8 cellular contexts compared by ENCODE assay signal in the genomic region with DNA sequence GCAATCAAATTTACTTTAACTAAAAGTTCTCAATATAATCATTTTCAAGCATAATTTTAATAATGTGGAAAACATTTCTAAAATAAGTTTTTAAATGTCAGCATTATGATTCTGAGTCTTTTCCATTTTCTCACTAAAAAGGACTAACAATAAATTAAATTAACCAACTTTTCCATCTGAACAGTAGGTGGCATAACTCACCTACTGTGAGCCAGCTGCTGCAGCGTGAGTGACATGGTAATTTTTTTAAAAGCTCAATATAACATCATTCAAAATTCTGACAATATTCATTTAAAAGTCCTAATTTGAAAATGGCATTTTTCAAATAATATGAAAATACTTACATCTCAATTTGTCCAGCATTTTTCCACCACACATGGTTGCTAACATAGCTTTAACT.
DNase-seq lines count a peak whose midpoint lies in the region; ATAC-seq and TF ChIP-seq lines count a peak whose summit lies in the region.

No MANE protein-coding gene starts in this region.

- no peak overlapping the region for H3K27ac Mint-ChIP-seq in naive thymus-derived CD4-positive, alpha-beta T cell

- no peaks in the 10 kb centered on the region for H3K9me3 Mint-ChIP-seq in naive thymus-derived CD4-positive, alpha-beta T cell

- POLR2A ChIA-PET in naive thymus-derived CD4-positive, alpha-beta T cell (lab: Charles Lee), result interaction anchor here (0.6 to 0.9 kb wide), 2 partner anchors 32 to 373 kb away, joined by 3 to 4 read pairs; no protein-coding TSS in a partner anchor

- intact Hi-C loops in naive thymus-derived CD4-positive, alpha-beta T cell (cut with micrococcal nuclease), result loop anchor here (1.0 to 5.0 kb wide), 8 partner anchors 55 to 540 kb away; no protein-coding TSS in a partner anchor

- no peaks in the 10 kb centered on the region for H3K27me3 ChIP-seq in naive thymus-derived CD4-positive, alpha-beta T cell (ENCODE audit: control insufficient read depth in 2 of 2, insufficient read depth in 2 of 2, low read length in 2 of 2)

- DNase-seq in stimulated activated CD4-positive, alpha-beta T cell treated with anti-CD3 and anti-CD28 coated beads, Interleukin-15, amount 100 ng/mL, for 24 hours, result peak; percentile 6
- no peak for DNase-seq in stimulated activated CD4-positive, alpha-beta T cell treated with anti-CD3 and anti-CD28 coated beads, Interleukin-12 subunit alpha, Interleukin-12 subunit beta, amount 100 ng/mL, for 4 hours
- peak; percentile 38 for DNase-seq in NCI-H2227 (lab: John Stamatoyannopoulos, UW; ENCODE audit: unreplicated experiment)
- peak; percentile 66 for DNase-seq in choroid plexus epithelial cell (ENCODE audit: low read depth)
- DNase-seq in naive thymus-derived CD4-positive, alpha-beta T cell, result peak in 5 of 9 donors; percentile 20 to 47 (median 33)
- DNase-seq in activated gamma-delta T cell (lab: John Stamatoyannopoulos, UW), result no peak
- DNase-seq in cortex of kidney (lab: John Stamatoyannopoulos, UW), result no peak
- no peak for DNase-seq in mesenteric fat pad (ENCODE audit: low spot score)

- H3K27ac ChIP-seq in naive thymus-derived CD4-positive, alpha-beta T cell (ENCODE audit: low read depth, low read length), result no peak overlapping the region

- peak; percentile 74 for TF ChIP-seq CTCF in choroid plexus epithelial cell (conservative IDR thresholded peaks at IDR 0.05; ENCODE audit: low read depth, low read length)

- peaks cover 0 to 21% (median 4%) of the 10 kb centered on the region in 7 donors for H3K4me1 Mint-ChIP-seq in naive thymus-derived CD4-positive, alpha-beta T cell

- H3K4me3 ChIP-seq in choroid plexus epithelial cell (ENCODE audit: low read depth, low read length), result no peak overlapping the region
- H3K4me3 ChIP-seq in naive thymus-derived CD4-positive, alpha-beta T cell (ENCODE audit: low read length), result no peak overlapping the region

- H3K9me3 ChIP-seq in naive thymus-derived CD4-positive, alpha-beta T cell (ENCODE audit: control insufficient read depth in 2 of 3, low read length in 3 of 3), result no peaks in the 10 kb centered on the region

- CTCF ChIA-PET in naive thymus-derived CD4-positive, alpha-beta T cell (lab: Charles Lee), result interaction anchor here (0.6 to 5.5 kb wide), 18 partner anchors 8 to 1225 kb away, joined by 3 to 80 read pairs (median 4); no protein-coding TSS in a partner anchor

- H3K36me3 ChIP-seq in naive thymus-derived CD4-positive, alpha-beta T cell (ENCODE audit: control insufficient read depth in 2 of 3, insufficient read depth in 3 of 3, low read length in 3 of 3), result no peaks in the 10 kb centered on the region

- no peak overlapping the region for H3K4me3 Mint-ChIP-seq in naive thymus-derived CD4-positive, alpha-beta T cell

- no peaks in the 10 kb centered on the region for H3K27me3 Mint-ChIP-seq in naive thymus-derived CD4-positive, alpha-beta T cell

- peak; percentile 57 for ATAC-seq in naive thymus-derived CD4-positive, alpha-beta T cell

- peaks cover 0 to 3% (median 0%) of the 10 kb centered on the region in 5 donors for H3K36me3 Mint-ChIP-seq in naive thymus-derived CD4-positive, alpha-beta T cell

- no peaks in the 10 kb centered on the region for H3K4me1 ChIP-seq in naive thymus-derived CD4-positive, alpha-beta T cell (ENCODE audit: control insufficient read depth in 2 of 2, insufficient read depth in 2 of 2, low read length in 2 of 2)

Comparison
In these comparisons a context has a peak if more than half of its experiments do, and no peak if none do; other contexts are left out.
1. DNase-seq: peak in stimulated activated CD4-positive, alpha-beta T cell treated with anti-CD3 and anti-CD28 coated beads, Interleukin-15, amount 100 ng/mL, for 24 hours (single experiment), NCI-H2227 (single experiment), choroid plexus epithelial cell (single experiment) and naive thymus-derived CD4-positive, alpha-beta T cell (5 of 9); none in stimulated activated CD4-positive, alpha-beta T cell treated with anti-CD3 and anti-CD28 coated beads, Interleukin-12 subunit alpha, Interleukin-12 subunit beta, amount 100 ng/mL, for 4 hours (single experiment), activated gamma-delta T cell (single experiment), cortex of kidney (single experiment) and mesenteric fat pad (single experiment).